ENCODE assay signal across 1 cellular context in the genomic region with DNA sequence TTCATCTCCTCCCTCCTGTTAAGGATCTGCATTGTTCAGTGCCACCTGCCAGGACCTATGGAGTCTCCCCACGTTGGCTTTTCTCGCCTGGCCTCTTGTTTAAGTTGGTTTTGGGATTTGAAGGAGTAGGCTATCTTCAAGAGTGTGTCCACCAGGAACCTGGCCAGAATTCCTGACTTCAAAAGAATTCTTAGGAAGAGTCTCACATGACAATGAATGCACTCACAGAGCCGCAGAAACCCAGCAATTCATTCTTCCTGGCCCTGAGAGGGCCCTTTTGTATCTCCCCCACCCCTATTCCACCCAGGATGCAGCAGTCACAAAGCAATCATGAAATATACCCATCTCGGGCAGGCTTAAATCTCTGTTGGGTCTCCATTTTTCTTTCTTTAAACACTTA.
TF ChIP-seq lines count a peak whose summit lies in the region.

No MANE protein-coding gene starts in this region.

TF ChIP-seq in SK-N-SH, 30 proteins besides CTCF, POLR2A, EP300 and RAD21 (continued from another document):
- TF ChIP-seq, protein P1, sequence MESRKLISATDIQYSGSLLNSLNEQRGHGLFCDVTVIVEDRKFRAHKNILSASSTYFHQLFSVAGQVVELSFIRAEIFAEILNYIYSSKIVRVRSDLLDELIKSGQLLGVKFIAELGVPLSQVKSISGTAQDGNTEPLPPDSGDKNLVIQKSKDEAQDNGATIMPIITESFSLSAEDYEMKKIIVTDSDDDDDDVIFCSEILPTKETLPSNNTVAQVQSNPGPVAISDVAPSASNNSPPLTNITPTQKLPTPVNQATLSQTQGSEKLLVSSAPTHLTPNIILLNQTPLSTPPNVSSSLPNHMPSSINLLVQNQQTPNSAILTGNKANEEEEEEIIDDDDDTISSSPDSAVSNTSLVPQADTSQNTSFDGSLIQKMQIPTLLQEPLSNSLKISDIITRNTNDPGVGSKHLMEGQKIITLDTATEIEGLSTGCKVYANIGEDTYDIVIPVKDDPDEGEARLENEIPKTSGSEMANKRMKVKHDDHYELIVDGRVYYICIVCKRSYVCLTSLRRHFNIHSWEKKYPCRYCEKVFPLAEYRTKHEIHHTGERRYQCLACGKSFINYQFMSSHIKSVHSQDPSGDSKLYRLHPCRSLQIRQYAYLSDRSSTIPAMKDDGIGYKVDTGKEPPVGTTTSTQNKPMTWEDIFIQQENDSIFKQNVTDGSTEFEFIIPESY (IDR thresholded peaks at IDR 0.05; ENCODE audit: borderline replicate concordance, low read depth), result no peak
- no peak for TF ChIP-seq USF1 (IDR thresholded peaks at IDR 0.05; ENCODE audit: borderline replicate concordance, low read depth)
- no peak for TF ChIP-seq FOSL2 (IDR thresholded peaks at IDR 0.05; ENCODE audit: borderline replicate concordance, low read depth)
- no peak for TF ChIP-seq POLR2AphosphoS5 (IDR thresholded peaks at IDR 0.05; ENCODE audit: low read depth, low read length)
- TF ChIP-seq GABPA (IDR thresholded peaks at IDR 0.05; ENCODE audit: low read depth), result no peak
- no peak for TF ChIP-seq JUND (IDR thresholded peaks at IDR 0.05)
TF ChIP-seq in SK-N-SH: peak in this region for 0.
